Comparison of ENCODE assay signal across 16 cellular contexts in genomic region chr4:146834263-146835034, GRCh38.
"Had no signal": no experiment of that assay in that cellular context is flagged by ENCODE, and none has a peak within 500 bp of the region (broad histone marks: within the 10 kb centered on the region; RNA-seq: fewer than 3 reads in every experiment).

No MANE protein-coding gene starts in this region.

- DNase-seq: Kasumi-1, MM.1S, NCI-H1092 treated with DMSO at 0.1 percent for 48 hours, NCI-H1436, NCI-H2081, NCI-H2107, NCI-H2227 treated with DMSO at 0.1 percent for 48 hours, NCI-H526 treated with DMSO at 0.1 percent for 48 hours, NCI-H774, Right ventricle myocardium superior, RPMI8226, SIG-M5 had no signal

- H3K4me2 ChIP-seq: KMS-11 had no signal

- ATAC-seq: K562 had no signal

- H3K27ac ChIP-seq: HL-60, KMS-11, SJSA1 had no signal

- H3K9me3 ChIP-seq: SJSA1 had no signal

- H3K4me1 ChIP-seq: SJSA1 had no signal

- H3K9ac ChIP-seq: KMS-11 had no signal

- H3K4me3 ChIP-seq: K562, SJSA1 had no signal

- H3K36me3 ChIP-seq: SJSA1 had no signal
